16 cellular contexts compared by ENCODE assay signal in genomic region chr9:92654481-92655301, GRCh38. TPM values are rescaled to one million over a fixed set of nuclear protein-coding genes. Genes with fewer than 3 reads are reported as not detected.
DNase-seq lines count a peak whose midpoint lies in the region; TF ChIP-seq lines count a peak whose summit lies in the region.
"Had no signal": no experiment of that assay in that cellular context is flagged by ENCODE, and none has a peak within 500 bp of the region (broad histone marks: within the 10 kb centered on the region; RNA-seq: fewer than 3 reads in every experiment).

No MANE protein-coding gene starts in this region.

- H3K9me3 Mint-ChIP-seq in osteocyte (ENCODE audit: unreplicated experiment) (no peaks in the 10 kb centered on the region), endothelial cell (ENCODE audit: unreplicated experiment) (no peaks in the 10 kb centered on the region)
- H3K9me3 Mint-ChIP-seq: activated naive CD4-positive, alpha-beta T cell treated with anti-CD3 and anti-CD28 coated beads for 36 hours; endodermal cell; nephron had no signal

- no peaks in the 10 kb centered on the region for H3K27me3 ChIP-seq in SJSA1 (replicated peaks)
- H3K27me3 ChIP-seq in esophagus squamous epithelium: no peaks in the 10 kb centered on the region
- H3K27me3 ChIP-seq: BE2C had no signal

- no peaks in the 10 kb centered on the region for H3K9me2 ChIP-seq in OCI-LY7 (ENCODE audit: insufficient read depth, low read length)

- H3K27ac ChIP-seq in SJSA1 (peak overlapping the region; percentile 80), esophagus squamous epithelium (peak overlapping the region; percentile 89 to 96 (median 92)), OCI-LY7 (ENCODE audit: low read depth, low read length, poor library complexity, severe bottlenecking) (no peak overlapping the region)

- peaks cover 38% of the 10 kb centered on the region for H3K4me1 Mint-ChIP-seq in osteocyte (ENCODE audit: unreplicated experiment)
- H3K4me1 Mint-ChIP-seq in endothelial cell (ENCODE audit: unreplicated experiment): no peaks in the 10 kb centered on the region

- CTCF ChIA-PET in OCI-LY7 (lab: Charles Lee; ENCODE audit: unreplicated experiment): interaction anchor here (0.6 kb wide), 1 partner anchor 514 kb away, joined by 3 read pairs; no protein-coding TSS in a partner anchor

- H3K4me3 ChIP-seq in SJSA1 (no peak overlapping the region), esophagus squamous epithelium (peak overlapping the region in 1 of 4 donors; percentile 4), OCI-LY7 (ENCODE audit: low read depth, low read length, poor library complexity, severe bottlenecking) (no peak overlapping the region)

- peaks cover 33% of the 10 kb centered on the region for H3K4me1 ChIP-seq in SJSA1 (replicated peaks)
- H3K4me1 ChIP-seq in esophagus squamous epithelium: peaks cover 31 to 78% (median 55%) of the 10 kb centered on the region in 3 donors
- H3K4me1 ChIP-seq in OCI-LY7 (ENCODE audit: insufficient read depth, low read length, poor library complexity, severe bottlenecking): peaks cover 8% of the 10 kb centered on the region

- intact Hi-C loops in esophagus squamous epithelium (cut with DNase I) (no loop called here), OCI-LY7 (cut with micrococcal nuclease; ENCODE audit: unreplicated experiment) (no loop called here)

- peak; percentile 74 for DNase-seq in GM03348 (ENCODE audit: low spot score)
- peak in 1 of 2 experiments; percentile 10 for DNase-seq in SJSA1 (ENCODE audit: low read depth in 1 of 2, low spot score in 2 of 2)
- DNase-seq in esophagus squamous epithelium (lab: John Stamatoyannopoulos, UW): no peak
- DNase-seq in osteocyte (ENCODE audit: extremely low spot score, unreplicated experiment): no peak
- no peak for DNase-seq in D341Med (ENCODE audit: low spot score)
- no peak for DNase-seq in endothelial cell (ENCODE audit: low spot score)
- DNase-seq in OCI-LY7 (ENCODE audit: low spot score): no peak
- DNase-seq in NCI-H2029 treated with DMSO at 0.1 percent for 48 hours (lab: John Stamatoyannopoulos, UW): no peak
- DNase-seq: activated naive CD4-positive, alpha-beta T cell treated with anti-CD3 and anti-CD28 coated beads for 36 hours; BE2C; DMS53; endodermal cell; NCI-H146; NCI-H510A; small intestine had no signal

- TF ChIP-seq CTCF in esophagus squamous epithelium (IDR thresholded peaks at IDR 0.05) (peak in 1 of 6 experiments; percentile 18), osteocyte (IDR thresholded peaks at IDR 0.05) (no peak), endothelial cell (IDR thresholded peaks at IDR 0.05; ENCODE audit: unreplicated experiment) (no peak), OCI-LY7 (conservative IDR thresholded peaks at IDR 0.05; ENCODE audit: low read length) (no peak)

- H3K9me3 ChIP-seq in SJSA1 (replicated peaks): no peaks in the 10 kb centered on the region
- no peaks in the 10 kb centered on the region for H3K9me3 ChIP-seq in esophagus squamous epithelium
- no peaks in the 10 kb centered on the region for H3K9me3 ChIP-seq in OCI-LY7 (ENCODE audit: low read length)
- H3K9me3 ChIP-seq: BE2C had no signal

- H3K27me3 Mint-ChIP-seq in osteocyte (ENCODE audit: unreplicated experiment) (no peaks in the 10 kb centered on the region), endothelial cell (ENCODE audit: unreplicated experiment) (peaks cover 2% of the 10 kb centered on the region)

- H3K36me3 ChIP-seq in SJSA1 (peaks cover 55% of the 10 kb centered on the region), esophagus squamous epithelium (peaks cover 9 to 94% (median 17%) of the 10 kb centered on the region in 3 donors), OCI-LY7 (ENCODE audit: insufficient read depth, low read length) (peaks cover 69% of the 10 kb centered on the region)

- H3K4me3 Mint-ChIP-seq in osteocyte (ENCODE audit: unreplicated experiment): no peak overlapping the region
- H3K4me3 Mint-ChIP-seq in endothelial cell (ENCODE audit: unreplicated experiment): no peak overlapping the region
- H3K4me3 Mint-ChIP-seq: activated naive CD4-positive, alpha-beta T cell treated with anti-CD3 and anti-CD28 coated beads for 36 hours; endodermal cell; nephron had no signal

- TF ChIP-seq POLR2A in esophagus squamous epithelium (IDR thresholded peaks at IDR 0.05): peak in 1 of 4 donors; percentile 27

- H4K20me1 ChIP-seq in OCI-LY7 (ENCODE audit: insufficient read depth, low read length): no peaks in the 10 kb centered on the region

- H3K27ac Mint-ChIP-seq in osteocyte (ENCODE audit: unreplicated experiment) (peak overlapping the region; percentile 92), endothelial cell (ENCODE audit: unreplicated experiment) (no peak overlapping the region)
- H3K27ac Mint-ChIP-seq: activated naive CD4-positive, alpha-beta T cell treated with anti-CD3 and anti-CD28 coated beads for 36 hours; endodermal cell; nephron had no signal

- H3K4me2 ChIP-seq in OCI-LY7 (ENCODE audit: low read length): no peak overlapping the region; the same call in 1 of the 2 replicates

- no peak overlapping the region for H2AFZ ChIP-seq in OCI-LY7 (ENCODE audit: low read length)

- POLR2A ChIA-PET in OCI-LY7 (lab: Charles Lee): interaction anchor here (0.6 to 0.8 kb wide), 2 partner anchors 11 to 379 kb away, joined by 3 read pairs; no protein-coding TSS in a partner anchor

- WGBS in esophagus squamous epithelium, 2 donors: 56 to 57% methylated on average over 9 to 10 of the region's 19 CpGs

- H3K79me2 ChIP-seq in OCI-LY7 (ENCODE audit: insufficient read depth, low read depth, low read length): no peaks in the 10 kb centered on the region

- BruUV-seq in OCI-LY7 (replicated peaks; lab: Mats Ljungman, UMichigan): no TSS peak

- H3K36me3 Mint-ChIP-seq in osteocyte (ENCODE audit: unreplicated experiment): peaks cover 23% of the 10 kb centered on the region
- peaks cover 31% of the 10 kb centered on the region for H3K36me3 Mint-ChIP-seq in endothelial cell (ENCODE audit: low read depth, unreplicated experiment)

RNA-seq across cellular contexts. Expression of gene IPPK, which starts 15.2 kb away (rescaled TPM):
- 8.5 and 13.2 TPM in 2 replicates for total RNA-seq in SJSA1 (2014; rRNA removed; shearing (Covaris generic))
- total RNA-seq in esophagus squamous epithelium (10 to 100 TPM; 41.8 to 86.9 (median 46.1) TPM), osteocyte (6.4 and 7.4 TPM in 2 replicates), endothelial cell (ENCODE audit: unreplicated experiment) (10.1 TPM), OCI-LY7 (2022) (10.3 and 12.0 TPM in 2 replicates)
- 12.6 and 12.7 TPM in 2 replicates for total RNA-seq in OCI-LY7 (2014; rRNA removed; shearing (Covaris generic))
